Comparison of ENCODE assay signal across 8 cellular contexts in genomic region chr5:147576646-147577535, GRCh38.
DNase-seq lines count a peak whose midpoint lies in the region; ATAC-seq, FAIRE-seq and TF ChIP-seq lines count a peak whose summit lies in the region.

No MANE protein-coding gene starts in this region.

- no peak overlapping the region for H3K27ac Mint-ChIP-seq in effector memory CD8-positive, alpha-beta T cell
- H3K27ac Mint-ChIP-seq in mesothelial cell of epicardium, result peak overlapping the region; percentile 97

- in situ Hi-C loops in GM13977 (cut with MboI; ENCODE audit: low pct_unique_long_range_greater_than_20kb, low sequenced_read_pairs, unreplicated experiment), result no loop called here

- H3K9me3 Mint-ChIP-seq in effector memory CD8-positive, alpha-beta T cell, result peaks cover 0 to 4% of the 10 kb centered on the region in 2 donors
- H3K9me3 Mint-ChIP-seq in mesothelial cell of epicardium, result peaks cover 17% of the 10 kb centered on the region

- H3K9me3 ChIP-seq in SJCRH30 (replicated peaks), result no peaks in the 10 kb centered on the region

- H3K36me3 Mint-ChIP-seq in effector memory CD8-positive, alpha-beta T cell (ENCODE audit: insufficient read depth), result no peaks in the 10 kb centered on the region
- peaks cover 11% of the 10 kb centered on the region for H3K36me3 Mint-ChIP-seq in mesothelial cell of epicardium

- no peak overlapping the region for H3K4me3 Mint-ChIP-seq in effector memory CD8-positive, alpha-beta T cell
- peak overlapping the region; percentile 70 for H3K4me3 Mint-ChIP-seq in mesothelial cell of epicardium

- no peak for FAIRE-seq in urothelium cell line (lab: Jason Lieb, UNC)

- H3K4me1 ChIP-seq in SJCRH30, result peaks cover 4% of the 10 kb centered on the region; the same call in 1 of the 2 replicates

- H3K27me3 Mint-ChIP-seq in effector memory CD8-positive, alpha-beta T cell, result peaks cover 24 to 32% of the 10 kb centered on the region in 2 donors
- H3K27me3 Mint-ChIP-seq in mesothelial cell of epicardium (ENCODE audit: low read depth), result no peaks in the 10 kb centered on the region

- H3K27me3 ChIP-seq in SJCRH30, result no peaks in the 10 kb centered on the region

- no peak overlapping the region for H3K4me3 ChIP-seq in SJCRH30

- TF ChIP-seq CTCF in AG09319 (IDR thresholded peaks at IDR 0.05; ENCODE audit: low read depth, low read length) (peak; percentile 98), GM13977 (IDR thresholded peaks at IDR 0.05; ENCODE audit: extremely low read depth, insufficient read depth, missing control alignments) (peak; percentile 68), mesothelial cell of epicardium (IDR thresholded peaks at IDR 0.05; ENCODE audit: unreplicated experiment) (peak; percentile 84)

- ATAC-seq in HG03064 (IDR thresholded peaks at IDR 0.05; ENCODE audit: low read depth, unreplicated experiment), result peak; percentile 74
- ATAC-seq in effector memory CD8-positive, alpha-beta T cell (replicated peaks), result peak; percentile 39

- no peaks in the 10 kb centered on the region for H3K36me3 ChIP-seq in SJCRH30

- H3K4me1 Mint-ChIP-seq in effector memory CD8-positive, alpha-beta T cell (ENCODE audit: low read depth in 2 of 2), result no peaks in the 10 kb centered on the region
- peaks cover 38% of the 10 kb centered on the region for H3K4me1 Mint-ChIP-seq in mesothelial cell of epicardium

- no peak overlapping the region for H3K27ac ChIP-seq in SJCRH30

- DNase-seq in AG09319 (ENCODE audit: extremely low read depth, low read depth) (no peak), GM13977 (ENCODE audit: low spot score) (peak; percentile 35), SJCRH30 (peak; percentile 21 to 45), mesothelial cell of epicardium (ENCODE audit: low spot score in 2 of 2, unreplicated experiment in 2 of 2) (peak; percentile 40 to 83), urothelium cell line (ENCODE audit: low spot score) (peak; percentile 63), DMS153 (lab: John Stamatoyannopoulos, UW) (no peak)
- peak; percentile 4 to 25 (median 5) for DNase-seq in effector memory CD8-positive, alpha-beta T cell

Comparison
In these comparisons a context has a peak if more than half of its experiments do, and no peak if none do; other contexts are left out.
1. DNase-seq: peak in GM13977 (single experiment), SJCRH30 (2 of 2), effector memory CD8-positive, alpha-beta T cell (3 of 3), mesothelial cell of epicardium (2 of 2) and urothelium cell line (single experiment); none in AG09319 (single experiment) and DMS153 (single experiment).
2. Peak in every context shown above with its lines, with median percentiles within 50 percentile points of each other: CTCF ChIP-seq.